In the genomic region with DNA sequence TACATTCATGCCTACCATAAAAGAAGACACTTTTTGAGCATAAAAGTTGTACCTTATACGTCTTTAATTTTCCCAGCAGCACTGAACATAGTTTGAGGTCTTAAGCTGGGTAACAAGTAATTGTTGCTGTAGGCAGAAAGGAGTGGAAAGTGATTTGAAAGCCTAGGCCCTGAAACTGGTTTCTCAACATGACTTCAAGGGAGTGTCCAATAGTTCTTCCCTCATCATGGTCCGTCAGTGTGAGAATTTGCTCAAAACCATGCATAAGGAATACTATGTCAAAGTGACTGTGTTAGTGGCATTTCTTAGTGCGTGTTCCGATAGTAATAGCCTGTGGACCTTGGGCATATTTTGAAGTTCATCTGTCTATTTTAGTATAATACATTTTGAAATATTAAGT, we compare ENCODE assay signal across 37 cellular contexts.
DNase-seq lines count a peak whose midpoint lies in the region; ATAC-seq, FAIRE-seq and TF ChIP-seq lines count a peak whose summit lies in the region.
"Had no signal": no experiment of that assay in that cellular context is flagged by ENCODE, and none has a peak within 500 bp of the region (broad histone marks: within the 10 kb centered on the region; RNA-seq: fewer than 3 reads in every experiment).

No MANE protein-coding gene starts in this region.

- H2BK5ac ChIP-seq in H1 (ENCODE audit: low read depth, low read length) (no peak overlapping the region), trophoblast cell (ENCODE audit: low read depth, low read length, poor library complexity) (no peak overlapping the region)

- no peak overlapping the region for H3K27ac Mint-ChIP-seq in activated CD4-positive, alpha-beta T cell treated with anti-CD3 and anti-CD28 coated beads, Interleukin-2, amount 10 ng/mL, durations not matched to agents 24 days and 14 days
- peak overlapping the region; percentile 89 for H3K27ac Mint-ChIP-seq in type B pancreatic cell
- H3K27ac Mint-ChIP-seq: B cell; CD14-positive monocyte; CD4-positive, alpha-beta T cell; CD4-positive, CD25-positive, alpha-beta regulatory T cell; CD8-positive, alpha-beta memory T cell; CD8-positive, alpha-beta T cell had no signal

- H3K4me3 Mint-ChIP-seq in activated CD4-positive, alpha-beta T cell treated with anti-CD3 and anti-CD28 coated beads, Interleukin-2, amount 10 ng/mL, durations not matched to agents 24 days and 14 days: no peak overlapping the region
- peak overlapping the region; percentile 50 for H3K4me3 Mint-ChIP-seq in type B pancreatic cell
- H3K4me3 Mint-ChIP-seq: B cell; CD14-positive monocyte; CD4-positive, alpha-beta memory T cell; CD4-positive, alpha-beta T cell; CD4-positive, CD25-positive, alpha-beta regulatory T cell; CD8-positive, alpha-beta memory T cell; CD8-positive, alpha-beta T cell had no signal

- no peak for TF ChIP-seq CTCF in H1 (IDR thresholded peaks at IDR 0.05; ENCODE audit: control extremely low read depth in 1 of 3, insufficient read depth in 1 of 3, low read depth in 1 of 3, low read length in 3 of 3)
- no peak for TF ChIP-seq CTCF in type B pancreatic cell (conservative IDR thresholded peaks at IDR 0.05)
- TF ChIP-seq CTCF in heart left ventricle (IDR thresholded peaks at IDR 0.05): no peak
- no peak for TF ChIP-seq CTCF in thyroid gland (IDR thresholded peaks at IDR 0.05)

- FAIRE-seq in H1 (lab: Jason Lieb, UNC): peak; percentile 24
- FAIRE-seq: A204.1, A549, D721Med had no signal

- H3K36me3 Mint-ChIP-seq in activated CD4-positive, alpha-beta T cell treated with anti-CD3 and anti-CD28 coated beads, Interleukin-2, amount 10 ng/mL, durations not matched to agents 24 days and 14 days (ENCODE audit: low read depth): no peaks in the 10 kb centered on the region
- H3K36me3 Mint-ChIP-seq in type B pancreatic cell: peaks cover 4% of the 10 kb centered on the region
- H3K36me3 Mint-ChIP-seq: CD14-positive monocyte; CD4-positive, alpha-beta memory T cell; CD4-positive, CD25-positive, alpha-beta regulatory T cell; CD8-positive, alpha-beta T cell had no signal

- H3K4me1 Mint-ChIP-seq in activated CD4-positive, alpha-beta T cell treated with anti-CD3 and anti-CD28 coated beads, Interleukin-2, amount 10 ng/mL, durations not matched to agents 24 days and 14 days: no peaks in the 10 kb centered on the region
- H3K4me1 Mint-ChIP-seq in type B pancreatic cell (ENCODE audit: unreplicated experiment): no peaks in the 10 kb centered on the region
- H3K4me1 Mint-ChIP-seq: B cell; CD14-positive monocyte; CD4-positive, CD25-positive, alpha-beta regulatory T cell; CD8-positive, alpha-beta memory T cell had no signal

- H3K9me3 ChIP-seq in H1 (ENCODE audit: insufficient read depth in 2 of 2, low read depth in 1 of 2, low read length in 1 of 2): no peaks in the 10 kb centered on the region
- no peaks in the 10 kb centered on the region for H3K9me3 ChIP-seq in trophoblast cell (ENCODE audit: insufficient read depth, low read depth, low read length)
- peaks cover 0 to 5% (median 0%) of the 10 kb centered on the region in 12 donors for H3K9me3 ChIP-seq in heart left ventricle
- no peaks in the 10 kb centered on the region for H3K9me3 ChIP-seq in thyroid gland
- H3K9me3 ChIP-seq: A549; BE2C; BLaER1; BLaER1 treated with 17β-estradiol and CSF1 and Interleukin-3, amounts not matched to agents 10 nM and 100 nM; Caco-2 had no signal

- peaks cover 0 to 8% (median 4%) of the 10 kb centered on the region in 4 experiments; a peak in 5 of 7 replicates for H3K4me1 ChIP-seq in H1 (replicated peaks in 1 of 4; ENCODE audit: control insufficient read depth in 3 of 4, insufficient read depth in 4 of 4, low read length in 3 of 4)
- peaks cover 6 to 12% of the 10 kb centered on the region in 2 experiments for H3K4me1 ChIP-seq in trophoblast cell (ENCODE audit: control insufficient read depth in 1 of 2, insufficient read depth in 2 of 2, low read length in 2 of 2)
- peaks cover 0 to 14% (median 5%) of the 10 kb centered on the region in 12 donors for H3K4me1 ChIP-seq in heart left ventricle
- H3K4me1 ChIP-seq in thyroid gland: peaks cover 13 to 14% of the 10 kb centered on the region in 2 donors
- H3K4me1 ChIP-seq: BE2C; BLaER1; BLaER1 treated with 17β-estradiol and CSF1 and Interleukin-3, amounts not matched to agents 10 nM and 100 nM had no signal

- H4K12ac ChIP-seq in trophoblast cell (ENCODE audit: low read depth, low read length): no peak overlapping the region

- no peak for ATAC-seq in heart left ventricle
- ATAC-seq: A549; CD8-positive, alpha-beta T cell had no signal

- no peaks in the 10 kb centered on the region for H3K27me3 Mint-ChIP-seq in activated CD4-positive, alpha-beta T cell treated with anti-CD3 and anti-CD28 coated beads, Interleukin-2, amount 10 ng/mL, durations not matched to agents 24 days and 14 days
- no peaks in the 10 kb centered on the region for H3K27me3 Mint-ChIP-seq in type B pancreatic cell
- H3K27me3 Mint-ChIP-seq: B cell; CD4-positive, alpha-beta memory T cell; CD4-positive, alpha-beta T cell; CD4-positive, CD25-positive, alpha-beta regulatory T cell; CD8-positive, alpha-beta memory T cell had no signal

- H2AFZ ChIP-seq in H1 (ENCODE audit: low read length) (no peak overlapping the region), trophoblast cell (ENCODE audit: insufficient read depth, low read length, poor library complexity) (no peak overlapping the region)

- POLR2A ChIA-PET in H1 (lab: Charles Lee; ENCODE audit: partially characterized antibody): no interaction called here

- H3K23ac ChIP-seq in H1 (ENCODE audit: insufficient read length) (no peak overlapping the region), trophoblast cell (ENCODE audit: low read length) (no peak overlapping the region)

- no peaks in the 10 kb centered on the region for H3K79me1 ChIP-seq in H1 (ENCODE audit: low read depth, low read length)
- no peaks in the 10 kb centered on the region for H3K79me1 ChIP-seq in trophoblast cell (ENCODE audit: low read length)

- no peaks in the 10 kb centered on the region for H3K79me2 ChIP-seq in H1 (ENCODE audit: control insufficient read depth in 1 of 2, insufficient read depth in 2 of 2, low read length in 2 of 2)
- H3K79me2 ChIP-seq in trophoblast cell (ENCODE audit: control insufficient read depth, insufficient read depth, low read length, poor library complexity): no peaks in the 10 kb centered on the region

- H3K4ac ChIP-seq in H1 (replicated peaks; ENCODE audit: insufficient read length, low read depth, low read length): no peak overlapping the region
- no peak overlapping the region for H3K4ac ChIP-seq in trophoblast cell (ENCODE audit: low read depth, low read length)

- H2BK12ac ChIP-seq in H1 (ENCODE audit: low read depth, low read length) (no peak overlapping the region), trophoblast cell (ENCODE audit: low read length) (no peak overlapping the region)

- no peak overlapping the region for H3K4me3 ChIP-seq in H1 (ENCODE audit: extremely low read depth in 1 of 4, insufficient read depth in 2 of 4, low read depth in 3 of 4, low read length in 4 of 4)
- no peak overlapping the region for H3K4me3 ChIP-seq in trophoblast cell (ENCODE audit: low read depth, low read length)
- no peak overlapping the region for H3K4me3 ChIP-seq in heart left ventricle
- H3K4me3 ChIP-seq in thyroid gland (replicated peaks in 1 of 3): no peak overlapping the region
- H3K4me3 ChIP-seq: A549; BLaER1; BLaER1 treated with 17β-estradiol and CSF1 and Interleukin-3, amounts not matched to agents 10 nM and 100 nM had no signal

- no peak for TF ChIP-seq EP300 in H1 (IDR thresholded peaks at IDR 0.05; ENCODE audit: borderline replicate concordance in 1 of 2, low read depth in 2 of 2, low read length in 2 of 2)

- H3K23me2 ChIP-seq in H1 (ENCODE audit: low read depth, low read length): no peaks in the 10 kb centered on the region; the same call in 1 of the 2 replicates

- H2BK15ac ChIP-seq in H1 (ENCODE audit: low read length): no peak overlapping the region

- H2BK120ac ChIP-seq in H1 (replicated peaks; ENCODE audit: low read depth, low read length): no peak overlapping the region
- no peak overlapping the region for H2BK120ac ChIP-seq in trophoblast cell (ENCODE audit: insufficient read depth, low read length, poor library complexity)

- no peak for TF ChIP-seq RAD21 in H1 (IDR thresholded peaks at IDR 0.05 in 1 of 2, conservative IDR thresholded peaks at IDR 0.05 in 1 of 2; ENCODE audit: low read depth in 2 of 2, low read length in 2 of 2)

- no peak overlapping the region for H4K5ac ChIP-seq in H1 (ENCODE audit: insufficient read length, low read depth, low read length)

- H2BK20ac ChIP-seq in H1 (ENCODE audit: low read length): no peak overlapping the region

- no peaks in the 10 kb centered on the region for H4K20me1 ChIP-seq in H1 (replicated peaks in 1 of 2; ENCODE audit: control insufficient read depth in 1 of 2, insufficient read depth in 2 of 2, low read length in 2 of 2)
- H4K20me1 ChIP-seq: BLaER1; BLaER1 treated with 17β-estradiol and CSF1 and Interleukin-3, amounts not matched to agents 10 nM and 100 nM had no signal

- H4K91ac ChIP-seq in H1 (replicated peaks; ENCODE audit: insufficient read length, low read length) (no peak overlapping the region), trophoblast cell (ENCODE audit: low read depth, low read length) (no peak overlapping the region)

- TF ChIP-seq POLR2A in H1 (IDR thresholded peaks at IDR 0.05; ENCODE audit: control extremely low read depth in 1 of 2, low read depth in 2 of 2, low read length in 2 of 2) (no peak), heart left ventricle (IDR thresholded peaks at IDR 0.05) (no peak), thyroid gland (IDR thresholded peaks at IDR 0.05) (no peak)

- no peaks in the 10 kb centered on the region for H3K9me3 Mint-ChIP-seq in activated CD4-positive, alpha-beta T cell treated with anti-CD3 and anti-CD28 coated beads, Interleukin-2, amount 10 ng/mL, durations not matched to agents 24 days and 14 days
- H3K9me3 Mint-ChIP-seq in type B pancreatic cell: peaks cover 7% of the 10 kb centered on the region
- H3K9me3 Mint-ChIP-seq: CD4-positive, alpha-beta T cell; CD8-positive, alpha-beta T cell had no signal

- DNase-seq in activated CD4-positive, alpha-beta T cell treated with anti-CD3 and anti-CD28 coated beads, Interleukin-2, amount 10 ng/mL, durations not matched to agents 24 days and 14 days: peak; percentile 18
- DNase-seq in activated CD4-positive, alpha-beta T cell treated with anti-CD3 and anti-CD28 coated beads for 48 hours: no peak
- no peak for DNase-seq in H1 (ENCODE audit: low read depth in 1 of 2, low spot score in 2 of 2)
- peak; percentile 72 to 88 for DNase-seq in trophoblast cell
- DNase-seq in type B pancreatic cell (ENCODE audit: extremely low spot score, unreplicated experiment): no peak
- DNase-seq in heart left ventricle: no peak
- DNase-seq in iPS-NIHi11 (ENCODE audit: low spot score): no peak
- DNase-seq in thyroid gland: no peak
- DNase-seq: 8988T; ACHN; AML-193; BE2C; C1 segment of cervical spinal cord; Caco-2; Calu3; CD4-positive, alpha-beta memory T cell; CD4-positive, alpha-beta T cell; CD4-positive, CD25-positive, alpha-beta regulatory T cell; CD8-positive, alpha-beta memory T cell; CD8-positive, alpha-beta T cell; COR-L47; DMS 273 treated with DMSO at 0.1 percent for 48 hours; DMS153; DMS53; DMS79; DMS79 treated with DMSO at 0.1 percent for 48 hours; DND-41; EL had no signal

- WGBS in H1 (ENCODE audit: extremely low coverage in 1 of 2, insufficient coverage in 1 of 2, insufficient read length in 1 of 2, insufficient replicate concordance in 2 of 2, low coverage in 1 of 2, low lambda C conversion rate in 2 of 2, missing lambda C conversion rate in 1 of 2), 2 experiments: 90% methylated on average over 4 of the region's 4 CpGs; no CpG with 5 or more reads in 1 of the 2 experiments
- no CpG with 5 or more reads among the region's 4 CpGs for WGBS in trophoblast cell (ENCODE audit: extremely low coverage, insufficient coverage, insufficient read length)
- WGBS in heart left ventricle, 4 donors: 97 to 98% (median 97%) methylated on average over 4 of the region's 4 CpGs
- 95 to 99% methylated on average over 4 of the region's 4 CpGs for WGBS in thyroid gland, 2 donors

- H3K27me3 ChIP-seq in H1 (replicated peaks in 1 of 4; ENCODE audit: control insufficient read depth in 3 of 4, extremely low read depth in 1 of 4, insufficient read depth in 3 of 4, low read length in 3 of 4) (no peaks in the 10 kb centered on the region), trophoblast cell (ENCODE audit: insufficient read depth, low read length) (no peaks in the 10 kb centered on the region), heart left ventricle (no peaks in the 10 kb centered on the region), thyroid gland (no peaks in the 10 kb centered on the region)
- H3K27me3 ChIP-seq: BE2C; BLaER1; BLaER1 treated with 17β-estradiol and CSF1 and Interleukin-3, amounts not matched to agents 10 nM and 100 nM had no signal

- H3K14ac ChIP-seq in H1 (ENCODE audit: insufficient read length) (no peak overlapping the region), trophoblast cell (ENCODE audit: low read length) (no peak overlapping the region)

- H3K56ac ChIP-seq in H1 (replicated peaks; ENCODE audit: insufficient read length, low read depth, low read length): no peak overlapping the region

- H2AK5ac ChIP-seq in H1 (ENCODE audit: low read depth, low read length) (no peak overlapping the region), trophoblast cell (ENCODE audit: low read length) (no peak overlapping the region)

- no peak overlapping the region for H3K9ac ChIP-seq in H1 (replicated peaks in 1 of 4; ENCODE audit: extremely low read depth in 1 of 4, low read depth in 3 of 4, low read length in 3 of 4)
- no peak overlapping the region for H3K9ac ChIP-seq in trophoblast cell (ENCODE audit: low read length)
- H3K9ac ChIP-seq: BLaER1; BLaER1 treated with 17β-estradiol and CSF1 and Interleukin-3, amounts not matched to agents 10 nM and 100 nM had no signal

- intact Hi-C loops in activated CD4-positive, alpha-beta T cell treated with anti-CD3 and anti-CD28 coated beads, Interleukin-2, amount 10 ng/mL, durations not matched to agents 24 days and 14 days (cut with micrococcal nuclease): no loop called here
- intact Hi-C loops in heart left ventricle (cut with DNase I): no loop called here
- intact Hi-C loops in thyroid gland (cut with DNase I): no loop called here

- H3K4me2 ChIP-seq in H1 (ENCODE audit: insufficient read depth in 1 of 2, low read depth in 2 of 2, low read length in 2 of 2) (no peak overlapping the region), trophoblast cell (ENCODE audit: low read length) (no peak overlapping the region)
- H3K4me2 ChIP-seq: A549; BLaER1; BLaER1 treated with 17β-estradiol and CSF1 and Interleukin-3, amounts not matched to agents 10 nM and 100 nM had no signal

- H4K8ac ChIP-seq in H1 (ENCODE audit: extremely low read depth, insufficient read depth, low read length) (no peak overlapping the region), trophoblast cell (ENCODE audit: low read depth, low read length) (no peak overlapping the region)

- CTCF ChIA-PET in H1 (lab: Charles Lee; ENCODE audit: partially characterized antibody): no interaction called here

- H3K36me3 ChIP-seq in H1 (ENCODE audit: control insufficient read depth in 2 of 4, insufficient read depth in 4 of 4, low read length in 3 of 4) (no peaks in the 10 kb centered on the region), trophoblast cell (ENCODE audit: control insufficient read depth in 1 of 2, insufficient read depth in 2 of 2, low read length in 2 of 2) (peaks cover 0 to 1% of the 10 kb centered on the region in 2 experiments), heart left ventricle (no peaks in the 10 kb centered on the region), thyroid gland (no peaks in the 10 kb centered on the region)
- H3K36me3 ChIP-seq: BE2C; BLaER1; BLaER1 treated with 17β-estradiol and CSF1 and Interleukin-3, amounts not matched to agents 10 nM and 100 nM had no signal

- no peak overlapping the region for H3K18ac ChIP-seq in H1 (ENCODE audit: extremely low read depth, low read length)
- H3K18ac ChIP-seq in trophoblast cell (ENCODE audit: low read length): no peak overlapping the region

- H3K27ac ChIP-seq in H1 (ENCODE audit: low read depth, low read length) (no peak overlapping the region), trophoblast cell (ENCODE audit: low read depth, low read length) (no peak overlapping the region), heart left ventricle (no peak overlapping the region), thyroid gland (no peak overlapping the region)
- H3K27ac ChIP-seq: 22Rv1; A549; BLaER1; BLaER1 treated with 17β-estradiol and CSF1 and Interleukin-3, amounts not matched to agents 10 nM and 100 nM; C4-2B had no signal

Comparison
In these comparisons a context has a peak if more than half of its experiments do, and no peak if none do; other contexts are left out.
1. DNase-seq: peak in activated CD4-positive, alpha-beta T cell treated with anti-CD3 and anti-CD28 coated beads, Interleukin-2, amount 10 ng/mL, durations not matched to agents 24 days and 14 days (single experiment) and trophoblast cell (2 of 2); none in activated CD4-positive, alpha-beta T cell treated with anti-CD3 and anti-CD28 coated beads for 48 hours (single experiment), H1 (0 of 2), type B pancreatic cell (single experiment), heart left ventricle (0 of 5), iPS-NIHi11 (single experiment) and thyroid gland (0 of 2).